Comparison of ENCODE assay signal across 11 cellular contexts in the genomic region with DNA sequence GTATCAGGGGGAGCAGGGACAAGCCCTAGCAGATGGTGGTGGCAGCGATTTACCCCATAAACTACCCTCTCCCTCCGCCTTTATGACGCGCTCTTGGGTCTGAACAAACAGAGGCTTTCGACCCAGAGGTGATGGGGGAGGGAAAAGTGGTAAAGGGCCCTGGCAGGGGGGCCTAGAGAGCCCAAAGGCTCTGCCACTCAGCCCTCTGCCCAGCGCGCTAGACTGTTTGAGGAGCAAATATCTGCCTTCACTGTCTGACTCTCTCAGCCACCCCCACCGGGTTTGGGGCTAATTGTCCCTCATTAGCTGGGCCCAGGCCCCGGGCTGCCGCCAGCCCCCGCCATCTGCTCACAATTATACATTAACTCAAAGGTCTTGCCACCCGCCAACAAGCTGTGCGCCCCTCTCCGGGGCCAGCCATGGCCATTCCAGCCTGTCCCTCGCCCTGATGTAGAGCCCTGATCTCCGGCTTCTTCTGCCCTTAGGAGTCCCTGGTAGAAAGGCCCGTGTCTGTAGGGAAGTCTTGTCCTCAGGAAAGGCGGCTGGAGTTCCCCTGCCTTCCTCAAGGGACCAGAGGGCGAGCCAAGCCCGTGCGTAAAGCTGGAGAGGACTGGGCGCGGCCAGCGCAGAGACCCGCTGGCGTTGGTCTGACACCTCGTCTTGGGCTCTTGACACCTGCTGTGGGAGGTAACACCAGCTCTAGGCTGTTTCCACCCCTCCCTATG. TPM values are rescaled to one million over a fixed set of nuclear protein-coding genes. Genes with fewer than 3 reads are reported as not detected.
DNase-seq lines count a peak whose midpoint lies in the region; ATAC-seq and TF ChIP-seq lines count a peak whose summit lies in the region.
"Had no signal": no experiment of that assay in that cellular context is flagged by ENCODE, and none has a peak within 500 bp of the region (broad histone marks: within the 10 kb centered on the region; RNA-seq: fewer than 3 reads in every experiment).

No MANE protein-coding gene starts in this region.

- no peak overlapping the region for H4K5ac ChIP-seq in IMR-90 (ENCODE audit: low read depth, low read length)

- H3K27me3 Mint-ChIP-seq in immature natural killer cell (ENCODE audit: low read depth in 3 of 3), result peaks cover 5 to 15% (median 7%) of the 10 kb centered on the region in 3 donors

- BruUV-seq in IMR-90 (replicated peaks; lab: Mats Ljungman, UMichigan), result no TSS peak

- dilution Hi-C loops in IMR-90 (cut with HindIII; ENCODE audit: low sequenced_read_pairs, unreplicated experiment), result no loop called here

- H2BK5ac ChIP-seq in IMR-90 (ENCODE audit: low read depth, low read length, poor library complexity, severe bottlenecking), result no peak overlapping the region

- H3K36me3 ChIP-seq in IMR-90 (ENCODE audit: control insufficient read depth, insufficient read depth, low read length) (no peaks in the 10 kb centered on the region), osteoblast (ENCODE audit: insufficient read depth, low read length) (no peaks in the 10 kb centered on the region)

- H4K20me1 ChIP-seq in IMR-90 (ENCODE audit: insufficient read depth, low read length) (no peaks in the 10 kb centered on the region), osteoblast (ENCODE audit: insufficient read depth, low read length) (peaks cover 2% of the 10 kb centered on the region)

- no peak overlapping the region for H3K18ac ChIP-seq in IMR-90 (ENCODE audit: low read depth, low read length)

- no peak overlapping the region for H2BK20ac ChIP-seq in IMR-90 (ENCODE audit: low read depth, low read length)

- no peak for TF ChIP-seq CTCF in IMR-90 (conservative IDR thresholded peaks at IDR 0.05; ENCODE audit: low read depth, low read length)
- no peak for TF ChIP-seq CTCF in osteoblast (IDR thresholded peaks at IDR 0.05; ENCODE audit: extremely low read depth, low read depth, low read length)

- ATAC-seq in IMR-90 (ENCODE audit: low read depth), result no peak
- ATAC-seq in HG03342 (IDR thresholded peaks at IDR 0.05; ENCODE audit: unreplicated experiment), result no peak

- H3K4me3 ChIP-seq in IMR-90 (ENCODE audit: insufficient read depth, low read depth, low read length) (no peak overlapping the region), osteoblast (ENCODE audit: insufficient read depth, low read length) (no peak overlapping the region)
- H3K4me3 ChIP-seq: testis had no signal

- no peak overlapping the region for H2BK15ac ChIP-seq in IMR-90 (ENCODE audit: low read depth, low read length)

- no peak overlapping the region for H3K56ac ChIP-seq in IMR-90 (ENCODE audit: extremely low read depth, insufficient read depth, low read length)

- no peak overlapping the region for H3K27ac Mint-ChIP-seq in immature natural killer cell
- H3K27ac Mint-ChIP-seq: activated naive CD4-positive, alpha-beta T cell treated with anti-CD3 and anti-CD28 coated beads, Interleukin-2, amount 50 U/mL, for 24 hours had no signal

- no peaks in the 10 kb centered on the region for H3K9me1 ChIP-seq in IMR-90 (ENCODE audit: insufficient read depth, low read length)

- no peak for TF ChIP-seq POLR2A in IMR-90 (IDR thresholded peaks at IDR 0.05; ENCODE audit: low read depth, low read length)

- H4K8ac ChIP-seq in IMR-90 (ENCODE audit: low read depth in 2 of 2, low read length in 2 of 2), result no peak overlapping the region

- CTCF ChIA-PET in IMR-90 (lab: Yijun Ruan, JAX), result no interaction called here

- H3K4me1 ChIP-seq in IMR-90 (ENCODE audit: control insufficient read depth, insufficient read depth, low read length) (0 out of 2 replicates have a peak, but pooled peaks cover 2% of the 10 kb centered on the region), osteoblast (ENCODE audit: insufficient read depth, low read length) (no peaks in the 10 kb centered on the region)
- H3K4me1 ChIP-seq: testis had no signal

- H3K9ac ChIP-seq in IMR-90 (ENCODE audit: low read depth, low read length), result no peak overlapping the region

- no peak for TF ChIP-seq RAD21 in IMR-90 (IDR thresholded peaks at IDR 0.05; ENCODE audit: low read length)

- H3K9me3 Mint-ChIP-seq in immature natural killer cell, result no peaks in the 10 kb centered on the region
- H3K9me3 Mint-ChIP-seq: activated naive CD4-positive, alpha-beta T cell treated with anti-CD3 and anti-CD28 coated beads, Interleukin-2, amount 50 U/mL, for 24 hours had no signal

- H3K14ac ChIP-seq in IMR-90 (replicated peaks; ENCODE audit: low read depth, low read length), result no peak overlapping the region

- H3K4me3 Mint-ChIP-seq in immature natural killer cell, result no peak overlapping the region
- H3K4me3 Mint-ChIP-seq: activated naive CD4-positive, alpha-beta T cell treated with anti-CD3 and anti-CD28 coated beads, Interleukin-2, amount 50 U/mL, for 24 hours had no signal

- no peak overlapping the region for H2AK5ac ChIP-seq in IMR-90 (ENCODE audit: low read depth, low read length)

- intact Hi-C loops in IMR-90 (cut with micrococcal nuclease), result no loop called here

- DNase-seq in COLO668 (lab: John Stamatoyannopoulos, UW; ENCODE audit: unreplicated experiment) (peak; percentile 12), IMR-90 (no peak), iPS-NIHi11 (ENCODE audit: low spot score) (peak; percentile 63), immature natural killer cell (no peak), osteoblast (ENCODE audit: insufficient read length, low spot score, missing footprints) (no peak)
- DNase-seq: cortex of kidney, testis had no signal

- H3K36me3 Mint-ChIP-seq in immature natural killer cell, result no peaks in the 10 kb centered on the region
- H3K36me3 Mint-ChIP-seq: activated naive CD4-positive, alpha-beta T cell treated with anti-CD3 and anti-CD28 coated beads, Interleukin-2, amount 50 U/mL, for 24 hours had no signal

- no peaks in the 10 kb centered on the region for H3K79me1 ChIP-seq in IMR-90 (ENCODE audit: low read depth in 1 of 2, low read length in 2 of 2)

- H3K79me2 ChIP-seq in osteoblast (ENCODE audit: insufficient read depth, low read length), result no peaks in the 10 kb centered on the region

- POLR2A ChIA-PET in IMR-90 (lab: Charles Lee; ENCODE audit: unreplicated experiment), result no interaction called here

- no peak overlapping the region for H3K4ac ChIP-seq in IMR-90 (ENCODE audit: low read depth, low read length)

- H4K91ac ChIP-seq in IMR-90 (ENCODE audit: insufficient read depth, low read depth, low read length), result no peak overlapping the region

- H3K4me2 ChIP-seq in IMR-90 (ENCODE audit: low read depth, low read length), result no peak overlapping the region
- no peak overlapping the region for H3K4me2 ChIP-seq in osteoblast (ENCODE audit: insufficient read depth, low read length)

- H3K9me3 ChIP-seq in IMR-90 (ENCODE audit: control insufficient read depth, insufficient read depth, low read length) (no peaks in the 10 kb centered on the region; the same call in 1 of the 2 replicates), osteoblast (ENCODE audit: low read depth, low read length) (no peaks in the 10 kb centered on the region)
- H3K9me3 ChIP-seq: testis had no signal

- in situ Hi-C loops in IMR-90 (cut with MboI; ENCODE audit: low sequenced_read_pairs), result no loop called here

- H2AK9ac ChIP-seq in IMR-90 (replicated peaks; ENCODE audit: low read depth, low read length, poor library complexity), result peak overlapping the region; percentile 57

- no peak overlapping the region for H2BK120ac ChIP-seq in IMR-90 (ENCODE audit: low read depth, low read length)

- no peak overlapping the region for H3K23ac ChIP-seq in IMR-90 (ENCODE audit: low read depth, low read length)

- H3K4me1 Mint-ChIP-seq in immature natural killer cell, result no peaks in the 10 kb centered on the region

- peak overlapping the region; percentile 41 for H2AFZ ChIP-seq in IMR-90 (replicated peaks; ENCODE audit: low read length, poor library complexity)
- no peak overlapping the region for H2AFZ ChIP-seq in osteoblast (ENCODE audit: low read length)

- H3K27me3 ChIP-seq in IMR-90 (ENCODE audit: control insufficient read depth, insufficient read depth, low read length) (peaks cover 71% of the 10 kb centered on the region), osteoblast (ENCODE audit: insufficient read depth, low read length) (peaks cover 81% of the 10 kb centered on the region)
- H3K27me3 ChIP-seq: testis had no signal

- 0% methylated on average over 2 of the region's 27 CpGs; no CpG with 5 or more reads in 1 of the 2 experiments for WGBS in IMR-90 (ENCODE audit: extremely low coverage in 2 of 2, insufficient read length in 1 of 2), 2 experiments

- no peak overlapping the region for H3K27ac ChIP-seq in IMR-90 (ENCODE audit: insufficient read depth, low read length)
- no peak overlapping the region for H3K27ac ChIP-seq in osteoblast (ENCODE audit: low read depth, low read length)
- H3K27ac ChIP-seq: RWPE1, testis had no signal

RNA-seq across cellular contexts. Expression of gene PAX4, which starts 1.9 kb away (rescaled TPM):
- total RNA-seq in IMR-90 (2012; rRNA removed) (not detected in 2 replicates), osteoblast (not detected in 2 replicates)
- polyA plus RNA-seq in IMR-90 (2012; rRNA removed) (not detected in 2 replicates), immature natural killer cell (not detected)
- polyA plus RNA-seq in IMR-90 (2012; cell fraction: cytosol; rRNA removed), result not detected in 2 replicates
- polyA plus RNA-seq in IMR-90 (2012; cell fraction: nucleus; rRNA removed; ENCODE audit: low replicate concordance), result not detected in 2 replicates
- polyA plus RNA-seq: BJ had no signal

RNA-seq across cellular contexts. Expression of gene FSCN3, which starts 26.3 kb away (rescaled TPM):
- total RNA-seq in IMR-90 (2012; rRNA removed), result 0.18 and 0.83 TPM in 2 replicates
- 0.86 and 1.5 TPM in 2 replicates for polyA plus RNA-seq in IMR-90 (2012; rRNA removed)
- 0.09 and 0.32 TPM in 2 replicates for polyA plus RNA-seq in IMR-90 (2012; cell fraction: cytosol; rRNA removed)
- polyA plus RNA-seq in IMR-90 (2012; cell fraction: nucleus; rRNA removed; ENCODE audit: low replicate concordance), result 0.49 and 2.1 TPM in 2 replicates
- polyA plus RNA-seq in immature natural killer cell, result 1 to 10 TPM in 2 of 3 donors, not detected in 1; 1.2 to 1.5 TPM
- total RNA-seq in osteoblast, result 1.5 and 1.8 TPM in 2 replicates

RNA-seq across cellular contexts. Expression of gene ARF5, which starts 31.6 kb away (rescaled TPM):
- 113 and 128 TPM in 2 replicates for total RNA-seq in IMR-90 (2012; rRNA removed)
- polyA plus RNA-seq in IMR-90 (2012; rRNA removed), result 274 and 288 TPM in 2 replicates
- polyA plus RNA-seq in IMR-90 (2012; cell fraction: cytosol; rRNA removed), result 222 and 398 TPM in 2 replicates
- 164 and 280 TPM in 2 replicates for polyA plus RNA-seq in IMR-90 (2012; cell fraction: nucleus; rRNA removed; ENCODE audit: low replicate concordance)
- 100 to 1,000 TPM; 213 to 272 (median 263) TPM for polyA plus RNA-seq in immature natural killer cell
- total RNA-seq in osteoblast, result 146 and 147 TPM in 2 replicates

RNA-seq across cellular contexts. Expression of gene SND1, which starts 32.2 kb away (rescaled TPM):
- total RNA-seq in IMR-90 (2012; rRNA removed) (246 and 294 TPM in 2 replicates), osteoblast (245 and 257 TPM in 2 replicates)
- polyA plus RNA-seq in IMR-90 (2012; rRNA removed) (154 TPM in 2 replicates), immature natural killer cell (100 to 1,000 TPM in 2 of 3 donors, 10 to 100 TPM in 1; 87.8 to 130 (median 116) TPM)
- 162 and 171 TPM in 2 replicates for polyA plus RNA-seq in IMR-90 (2012; cell fraction: cytosol; rRNA removed)
- polyA plus RNA-seq in IMR-90 (2012; cell fraction: nucleus; rRNA removed; ENCODE audit: low replicate concordance), result 107 and 113 TPM in 2 replicates

RNA-seq across cellular contexts. Expression of gene GCC1, which starts 34.4 kb away (rescaled TPM):
- total RNA-seq in IMR-90 (2012; rRNA removed), result 20.8 and 22.9 TPM in 2 replicates
- polyA plus RNA-seq in IMR-90 (2012; rRNA removed), result 5.2 and 6.1 TPM in 2 replicates
- 4.3 and 4.4 TPM in 2 replicates for polyA plus RNA-seq in IMR-90 (2012; cell fraction: cytosol; rRNA removed)
- 2.9 and 3.9 TPM in 2 replicates for polyA plus RNA-seq in IMR-90 (2012; cell fraction: nucleus; rRNA removed; ENCODE audit: low replicate concordance)
- polyA plus RNA-seq in immature natural killer cell, result 10 to 100 TPM in 1 of 3 donors, 1 to 10 TPM in 2; 4.8 to 20.1 (median 8.2) TPM
- total RNA-seq in osteoblast, result 20.9 and 24.2 TPM in 2 replicates

Comparison
In these comparisons a context has a peak if more than half of its experiments do, and no peak if none do; other contexts are left out.
1. DNase-seq: peak in COLO668 (single experiment) and iPS-NIHi11 (single experiment); none in IMR-90 (single experiment), immature natural killer cell (0 of 3) and osteoblast (single experiment).